8 cellular contexts compared by ENCODE assay signal in genomic region chr11:62694455-62695167, GRCh38. TPM values are rescaled to one million over a fixed set of nuclear protein-coding genes. Genes with fewer than 3 reads are reported as not detected.
A peak's percentile ranks its signal among the peaks of the same experiment; 100 is the strongest.
DNase-seq lines count a peak whose midpoint lies in the region; ATAC-seq and TF ChIP-seq lines count a peak whose summit lies in the region.

No MANE protein-coding gene starts in this region.

- no peaks in the 10 kb centered on the region for H4K20me1 ChIP-seq in DND-41 (ENCODE audit: insufficient read depth, low read length)

- H3K4me3 ChIP-seq in DND-41 (ENCODE audit: low read depth in 1 of 2, low read length in 2 of 2), result no peak overlapping the region

- TF ChIP-seq CTCF in DND-41 (IDR thresholded peaks at IDR 0.05; ENCODE audit: borderline replicate concordance, extremely low read depth, low read length, poor library complexity, severe bottlenecking), result peak; percentile 88
- TF ChIP-seq CTCF in LNCAP (IDR thresholded peaks at IDR 0.05), result peak; percentile 82

- DNase-seq in DND-41, result peak; percentile 72
- peak; percentile 66 for DNase-seq in SW480 (ENCODE audit: low spot score)
- DNase-seq in activated naive CD8-positive, alpha-beta T cell treated with anti-CD3 and anti-CD28 coated beads, Interleukin-2, amount 50 U/mL, for 24 hours, result peak; percentile 79
- DNase-seq in cardiac septum (ENCODE audit: low spot score), result peak; percentile 90
- peak; percentile 63 for DNase-seq in renal cortical epithelial cell (ENCODE audit: low read depth)

- peak; percentile 83 for ATAC-seq in DND-41 (ENCODE audit: insufficient read depth, low read depth)
- peak; percentile 74 for ATAC-seq in activated naive CD8-positive, alpha-beta T cell treated with anti-CD3 and anti-CD28 coated beads, Interleukin-2, amount 50 U/mL, for 24 hours
- no peak for ATAC-seq in GM18517 (IDR thresholded peaks at IDR 0.05; ENCODE audit: unreplicated experiment)
- no peak for ATAC-seq in HG03097 (IDR thresholded peaks at IDR 0.05; ENCODE audit: low FRiP score, unreplicated experiment)

- H2AFZ ChIP-seq in DND-41 (ENCODE audit: low read depth, low read length), result no peak overlapping the region

- H3K9ac ChIP-seq in DND-41 (ENCODE audit: low read depth, low read length), result no peak overlapping the region

- H3K4me1 Mint-ChIP-seq in activated naive CD8-positive, alpha-beta T cell treated with anti-CD3 and anti-CD28 coated beads, Interleukin-2, amount 50 U/mL, for 24 hours, result peaks cover 3% of the 10 kb centered on the region

- no peaks in the 10 kb centered on the region for H3K9me3 ChIP-seq in DND-41 (ENCODE audit: insufficient read depth, low read length, severe bottlenecking)

- no peaks in the 10 kb centered on the region for H3K9me3 Mint-ChIP-seq in activated naive CD8-positive, alpha-beta T cell treated with anti-CD3 and anti-CD28 coated beads, Interleukin-2, amount 50 U/mL, for 24 hours

- H3K4me3 Mint-ChIP-seq in activated naive CD8-positive, alpha-beta T cell treated with anti-CD3 and anti-CD28 coated beads, Interleukin-2, amount 50 U/mL, for 24 hours, result no peak overlapping the region

- no peak overlapping the region for H3K4me2 ChIP-seq in DND-41 (ENCODE audit: insufficient read depth, low read length)

- intact Hi-C loops in cardiac septum (cut with DNase I), result loop anchor here (5.0 kb wide), 1 partner anchor 297 kb away; no protein-coding TSS in a partner anchor

- no peak overlapping the region for H3K27ac ChIP-seq in DND-41 (ENCODE audit: low read length)

- no peaks in the 10 kb centered on the region for H3K4me1 ChIP-seq in DND-41 (ENCODE audit: insufficient read depth, low read length)

- H3K79me2 ChIP-seq in DND-41 (ENCODE audit: insufficient read depth, low read length), result no peaks in the 10 kb centered on the region

- no peaks in the 10 kb centered on the region for H3K27me3 ChIP-seq in DND-41 (ENCODE audit: insufficient read depth, low read length, poor library complexity)

- peaks cover 22% of the 10 kb centered on the region for H3K36me3 Mint-ChIP-seq in activated naive CD8-positive, alpha-beta T cell treated with anti-CD3 and anti-CD28 coated beads, Interleukin-2, amount 50 U/mL, for 24 hours (ENCODE audit: low read depth)

- no peaks in the 10 kb centered on the region for H3K27me3 Mint-ChIP-seq in activated naive CD8-positive, alpha-beta T cell treated with anti-CD3 and anti-CD28 coated beads, Interleukin-2, amount 50 U/mL, for 24 hours

- peak overlapping the region; percentile 58 for H3K27ac Mint-ChIP-seq in activated naive CD8-positive, alpha-beta T cell treated with anti-CD3 and anti-CD28 coated beads, Interleukin-2, amount 50 U/mL, for 24 hours

- peaks cover 39% of the 10 kb centered on the region for H3K36me3 ChIP-seq in DND-41 (ENCODE audit: insufficient read depth, low read length)

RNA-seq across cellular contexts. Expression of gene LRRN4CL, which starts 5.3 kb away (rescaled TPM):
- total RNA-seq in cardiac septum, result 2.9 TPM
- total RNA-seq in renal cortical epithelial cell, result 0.17 and 0.25 TPM in 2 replicates

RNA-seq across cellular contexts. Expression of gene BSCL2, which starts 12.6 kb away (rescaled TPM):
- total RNA-seq in cardiac septum (13.3 TPM), renal cortical epithelial cell (47.8 and 50.4 TPM in 2 replicates)

RNA-seq across cellular contexts. Expression of gene GNG3, which starts 12.9 kb away (rescaled TPM):
- total RNA-seq in cardiac septum, result 0.27 TPM
- not detected in 2 replicates for total RNA-seq in renal cortical epithelial cell

RNA-seq across cellular contexts. Expression of gene UBXN1, which starts 15.7 kb away (rescaled TPM):
- total RNA-seq in cardiac septum (62.9 TPM), renal cortical epithelial cell (97.6 and 105 TPM in 2 replicates)

RNA-seq across cellular contexts. Expression of gene LBHD1, which starts 22.5 kb away (rescaled TPM):
- total RNA-seq in cardiac septum (2.4 TPM), renal cortical epithelial cell (3.9 and 5.0 TPM in 2 replicates)

Comparison
In these comparisons a context has a peak if more than half of its experiments do, and no peak if none do; other contexts are left out.
1. ATAC-seq: peak in DND-41 (single experiment) and activated naive CD8-positive, alpha-beta T cell treated with anti-CD3 and anti-CD28 coated beads, Interleukin-2, amount 50 U/mL, for 24 hours (single experiment); none in GM18517 (single experiment) and HG03097 (single experiment).
2. Peak in every context shown above with its lines, with median percentiles within 50 percentile points of each other: DNase-seq.